In genomic region chr17:65583921-65584603, GRCh38 we compare ENCODE assay signal across 18 cellular contexts. TPM values are rescaled to one million over a fixed set of nuclear protein-coding genes. Genes with fewer than 3 reads are reported as not detected.
DNase-seq lines count a peak whose midpoint lies in the region; ATAC-seq and TF ChIP-seq lines count a peak whose summit lies in the region.
"Had no signal": no experiment of that assay in that cellular context is flagged by ENCODE, and none has a peak within 500 bp of the region (broad histone marks: within the 10 kb centered on the region; RNA-seq: fewer than 3 reads in every experiment).

No MANE protein-coding gene starts in this region.

- peak; percentile 48 for DNase-seq in activated T-cell treated with anti-CD3 and anti-CD28 coated beads, Interleukin-2, amount 50 U/mL, for 24 hours
- DNase-seq in activated T-cell treated with anti-CD3 and anti-CD28 coated beads, Interleukin-2, amount 50 U/mL, for 1 hour = no peak
- DNase-seq in left ventricle myocardium superior (peak; percentile 69), thoracic aorta (ENCODE audit: low spot score) (no peak), thyroid gland (no peak), T1000 (lab: John Stamatoyannopoulos, UW) (no peak), GM19238 (ENCODE audit: insufficient read length, low spot score) (no peak)
- DNase-seq: activated CD8-positive, alpha-beta memory T cell treated with anti-CD3 and anti-CD28 coated beads, Interleukin-2, amount 10 ng/mL, durations not matched to agents 7 days and 5 days; Caco-2; NCI-H2029; NCI-H69; T-helper 1 cell had no signal

- no peak for TF ChIP-seq POLR2A in thyroid gland (IDR thresholded peaks at IDR 0.05)

- H3K36me3 ChIP-seq in thoracic aorta (no peaks in the 10 kb centered on the region), thyroid gland (no peaks in the 10 kb centered on the region)
- H3K36me3 ChIP-seq: gastrocnemius medialis, right lobe of liver had no signal

- H3K9me3 Mint-ChIP-seq in activated T-cell treated with anti-CD3 and anti-CD28 coated beads, Interleukin-2, amount 50 U/mL, for 24 hours = no peaks in the 10 kb centered on the region
- no peaks in the 10 kb centered on the region for H3K9me3 Mint-ChIP-seq in activated naive CD8-positive, alpha-beta T cell (ENCODE audit: low read depth)
- H3K9me3 Mint-ChIP-seq: GM23338, nephron had no signal

- TF ChIP-seq CTCF in thoracic aorta (IDR thresholded peaks at IDR 0.05) (no peak), thyroid gland (IDR thresholded peaks at IDR 0.05) (no peak)

- H3K4me1 Mint-ChIP-seq in activated T-cell treated with anti-CD3 and anti-CD28 coated beads, Interleukin-2, amount 50 U/mL, for 24 hours (ENCODE audit: low read depth) = peaks cover 27% of the 10 kb centered on the region
- peaks cover 28% of the 10 kb centered on the region for H3K4me1 Mint-ChIP-seq in activated naive CD8-positive, alpha-beta T cell (ENCODE audit: low read depth)

- intact Hi-C loops in left ventricle myocardium superior (cut with micrococcal nuclease) (no loop called here), thyroid gland (cut with DNase I) (no loop called here)

- no peaks in the 10 kb centered on the region for H3K9me3 ChIP-seq in thoracic aorta
- H3K9me3 ChIP-seq in thyroid gland = no peaks in the 10 kb centered on the region
- H3K9me3 ChIP-seq: Caco-2, gastrocnemius medialis, right lobe of liver had no signal

- H3K27ac ChIP-seq in thoracic aorta (peak overlapping the region; percentile 52 to 53), thyroid gland (no peak overlapping the region)
- H3K27ac ChIP-seq: right lobe of liver had no signal

- no peaks in the 10 kb centered on the region for H3K27me3 Mint-ChIP-seq in activated T-cell treated with anti-CD3 and anti-CD28 coated beads, Interleukin-2, amount 50 U/mL, for 24 hours
- no peaks in the 10 kb centered on the region for H3K27me3 Mint-ChIP-seq in activated naive CD8-positive, alpha-beta T cell
- H3K27me3 Mint-ChIP-seq: activated CD8-positive, alpha-beta memory T cell treated with anti-CD3 and anti-CD28 coated beads, Interleukin-2, amount 10 ng/mL, durations not matched to agents 7 days and 5 days had no signal

- H3K27me3 ChIP-seq in thoracic aorta (replicated peaks; ENCODE audit: insufficient read depth) (no peaks in the 10 kb centered on the region), thyroid gland (no peaks in the 10 kb centered on the region)
- H3K27me3 ChIP-seq: gastrocnemius medialis, right lobe of liver had no signal

- ATAC-seq in left ventricle myocardium superior (peak; percentile 50), thoracic aorta (ENCODE audit: insufficient number of reproducible peaks, low FRiP score, low read depth) (peak; percentile 25)
- ATAC-seq: activated CD8-positive, alpha-beta memory T cell treated with anti-CD3 and anti-CD28 coated beads, Interleukin-2, amount 10 ng/mL, durations not matched to agents 7 days and 5 days; GM23338; Panc1 had no signal

- H3K4me3 Mint-ChIP-seq in activated T-cell treated with anti-CD3 and anti-CD28 coated beads, Interleukin-2, amount 50 U/mL, for 24 hours = no peak overlapping the region
- no peak overlapping the region for H3K4me3 Mint-ChIP-seq in activated naive CD8-positive, alpha-beta T cell
- H3K4me3 Mint-ChIP-seq: activated CD8-positive, alpha-beta memory T cell treated with anti-CD3 and anti-CD28 coated beads, Interleukin-2, amount 10 ng/mL, durations not matched to agents 7 days and 5 days; GM23338; nephron had no signal

- H3K4me3 ChIP-seq in thoracic aorta = peak overlapping the region; percentile 30
- H3K4me3 ChIP-seq in thyroid gland (replicated peaks in 1 of 3) = no peak overlapping the region
- H3K4me3 ChIP-seq: gastrocnemius medialis, GM23338, right lobe of liver had no signal

- H3K4me1 ChIP-seq in thoracic aorta (ENCODE audit: control insufficient read depth in 1 of 2, low read depth in 2 of 2) = peaks cover 10 to 24% of the 10 kb centered on the region in 2 donors
- peaks cover 0 to 16% of the 10 kb centered on the region in 2 donors for H3K4me1 ChIP-seq in thyroid gland
- H3K4me1 ChIP-seq: right lobe of liver had no signal

- peak overlapping the region; percentile 80 for H3K27ac Mint-ChIP-seq in activated T-cell treated with anti-CD3 and anti-CD28 coated beads, Interleukin-2, amount 50 U/mL, for 24 hours
- peak overlapping the region; percentile 42 for H3K27ac Mint-ChIP-seq in activated naive CD8-positive, alpha-beta T cell
- H3K27ac Mint-ChIP-seq: activated CD8-positive, alpha-beta memory T cell treated with anti-CD3 and anti-CD28 coated beads, Interleukin-2, amount 10 ng/mL, durations not matched to agents 7 days and 5 days; GM23338 had no signal

- WGBS in thyroid gland, 2 donors = 84 to 89% methylated on average over 2 to 10 of the region's 10 CpGs

- H3K36me3 Mint-ChIP-seq in activated T-cell treated with anti-CD3 and anti-CD28 coated beads, Interleukin-2, amount 50 U/mL, for 24 hours (ENCODE audit: low read depth) = no peaks in the 10 kb centered on the region
- H3K36me3 Mint-ChIP-seq in activated naive CD8-positive, alpha-beta T cell = no peaks in the 10 kb centered on the region
- H3K36me3 Mint-ChIP-seq: activated CD8-positive, alpha-beta memory T cell treated with anti-CD3 and anti-CD28 coated beads, Interleukin-2, amount 10 ng/mL, durations not matched to agents 7 days and 5 days had no signal

RNA-seq across cellular contexts. Expression of gene AXIN2, which starts 22.6 kb away (rescaled TPM):
- 17.2 TPM for total RNA-seq in left ventricle myocardium superior
- total RNA-seq in thoracic aorta = 10 to 100 TPM; 24.9 to 27.4 TPM
- total RNA-seq in thyroid gland = 10 to 100 TPM; 23.9 to 54.3 (median 42.8) TPM

Comparison
In these comparisons a context has a peak if more than half of its experiments do, and no peak if none do; other contexts are left out.
1. DNase-seq: peak in activated T-cell treated with anti-CD3 and anti-CD28 coated beads, Interleukin-2, amount 50 U/mL, for 24 hours (single experiment) and left ventricle myocardium superior (single experiment); none in activated T-cell treated with anti-CD3 and anti-CD28 coated beads, Interleukin-2, amount 50 U/mL, for 1 hour (single experiment), thoracic aorta (single experiment), thyroid gland (0 of 2), T1000 (single experiment) and GM19238 (single experiment).
2. H3K27ac ChIP-seq: peak in thoracic aorta (2 of 2); none in thyroid gland (0 of 3).